Comparison of ENCODE assay signal across 7 cellular contexts in genomic region chr2:172095905-172096660, GRCh38. TPM values are rescaled to one million over a fixed set of nuclear protein-coding genes. Genes with fewer than 3 reads are reported as not detected.
DNase-seq lines count a peak whose midpoint lies in the region; ATAC-seq lines count a peak whose summit lies in the region.

No MANE protein-coding gene starts in this region.

- no peak for ATAC-seq in central memory CD8-positive, alpha-beta T cell (replicated peaks; ENCODE audit: extremely low read depth, poor library complexity, severe bottlenecking)
- ATAC-seq in GM18867 (IDR thresholded peaks at IDR 0.05; ENCODE audit: unreplicated experiment), result no peak

- peak; percentile 61 for DNase-seq in NCI-H1694 treated with DMSO at 0.1 percent for 48 hours (lab: John Stamatoyannopoulos, UW)
- DNase-seq in central memory CD8-positive, alpha-beta T cell (ENCODE audit: low spot score in 2 of 2), result no peak
- no peak for DNase-seq in G401 (ENCODE audit: low spot score)
- DNase-seq in occipital lobe (lab: John Stamatoyannopoulos, UW), result no peak

- H3K9me3 ChIP-seq in ES-I3 (ENCODE audit: control insufficient read depth, insufficient read depth, low read length) (no peaks in the 10 kb centered on the region), neuron (ENCODE audit: low read length) (no peaks in the 10 kb centered on the region)

- no peaks in the 10 kb centered on the region for H3K36me3 ChIP-seq in ES-I3 (ENCODE audit: insufficient read depth, low read length)
- H3K36me3 ChIP-seq in neuron (ENCODE audit: insufficient read depth, low read length), result no peaks in the 10 kb centered on the region

- in situ Hi-C loops in G401 (cut with HindIII; ENCODE audit: low sequenced_read_pairs), result no loop called here

- H3K27ac Mint-ChIP-seq in central memory CD8-positive, alpha-beta T cell (ENCODE audit: low read depth), result peak overlapping the region; percentile 71

- H3K4me3 ChIP-seq in neuron (ENCODE audit: low read length), result peak overlapping the region; percentile 43

- peak overlapping the region; percentile 56; the same call in 1 of the 2 replicates for H3K9ac ChIP-seq in ES-I3 (ENCODE audit: low read depth, low read length)

- peak overlapping the region; percentile 77 for H3K4me3 Mint-ChIP-seq in central memory CD8-positive, alpha-beta T cell

- peak overlapping the region; percentile 24 for H2AFZ ChIP-seq in neuron (ENCODE audit: low read depth, low read length)

- H3K4me1 ChIP-seq in ES-I3 (ENCODE audit: insufficient read depth, low read length) (peaks cover 7% of the 10 kb centered on the region; the same call in 1 of the 2 replicates), neuron (ENCODE audit: insufficient read depth, low read length) (peaks cover 50% of the 10 kb centered on the region)

- H3K36me3 Mint-ChIP-seq in central memory CD8-positive, alpha-beta T cell (ENCODE audit: insufficient read depth), result peaks cover 23% of the 10 kb centered on the region

- H3K4me1 Mint-ChIP-seq in central memory CD8-positive, alpha-beta T cell, result peaks cover 42% of the 10 kb centered on the region

- H3K27me3 ChIP-seq in neuron (ENCODE audit: insufficient read depth, low read length), result peaks cover 89% of the 10 kb centered on the region

- peaks cover 83% of the 10 kb centered on the region for H3K27me3 Mint-ChIP-seq in central memory CD8-positive, alpha-beta T cell

- no peaks in the 10 kb centered on the region for H3K9me3 Mint-ChIP-seq in central memory CD8-positive, alpha-beta T cell

RNA-seq across cellular contexts. Expression of gene DLX2, which starts 6.6 kb away (rescaled TPM):
- 5.0 and 5.3 TPM in 2 replicates for total RNA-seq in G401 (2014; rRNA removed; shearing (Covaris generic))
- 3.3 TPM for total RNA-seq in occipital lobe

RNA-seq across cellular contexts. Expression of gene DLX1, which starts 10.8 kb away (rescaled TPM):
- 21.8 and 26.2 TPM in 2 replicates for total RNA-seq in G401 (2014; rRNA removed; shearing (Covaris generic))
- total RNA-seq in occipital lobe, result 21.4 TPM
